15 cellular contexts compared by ENCODE assay signal in genomic region chr3:71689305-71689704, GRCh38. TPM values are rescaled to one million over a fixed set of nuclear protein-coding genes. Genes with fewer than 3 reads are reported as not detected.
DNase-seq lines count a peak whose midpoint lies in the region; ATAC-seq, FAIRE-seq and TF ChIP-seq lines count a peak whose summit lies in the region.
"Had no signal": no experiment of that assay in that cellular context is flagged by ENCODE, and none has a peak within 500 bp of the region (broad histone marks: within the 10 kb centered on the region; RNA-seq: fewer than 3 reads in every experiment).

No MANE protein-coding gene starts in this region.

- no peaks in the 10 kb centered on the region for H3K27me3 Mint-ChIP-seq in activated T-cell treated with anti-CD3 and anti-CD28 coated beads, Interleukin-2, amount 50 U/mL, for 24 hours
- no peaks in the 10 kb centered on the region for H3K27me3 Mint-ChIP-seq in stimulated activated naive B cell treated with anti-CD40 and anti-IgM and Interleukin-4, amounts not matched to agents 10 μg/mL and 1 μg/mL and 100 μg/mL, for 72 hours
- H3K27me3 Mint-ChIP-seq in T-helper 2 cell treated with Interferon-gamma antibody and Interleukin-4, amounts not matched to agents 5 μg/mL and 100 μg/mL, for 36 hours (ENCODE audit: low read depth), result no peaks in the 10 kb centered on the region
- H3K27me3 Mint-ChIP-seq: central memory CD8-positive, alpha-beta T cell had no signal

- peak; percentile 69 for FAIRE-seq in endothelial cell of umbilical vein (lab: Jason Lieb, UNC)

- CTCF ChIA-PET in endothelial cell of umbilical vein (lab: Charles Lee), result interaction anchor here (0.6 to 1.8 kb wide), 2 partner anchors 8 to 22 kb away, joined by 3 to 5 read pairs; no protein-coding TSS in a partner anchor

- no peaks in the 10 kb centered on the region for H4K20me1 ChIP-seq in endothelial cell of umbilical vein (replicated peaks; ENCODE audit: control insufficient read depth, extremely low read depth, insufficient read depth, low read length)

- H3K9me1 ChIP-seq in endothelial cell of umbilical vein (replicated peaks; ENCODE audit: control insufficient read depth, extremely low read depth, insufficient read depth, low read length), result no peaks in the 10 kb centered on the region

- H3K9me3 ChIP-seq in endothelial cell of umbilical vein (replicated peaks; ENCODE audit: control insufficient read depth, insufficient read depth, low read length) (no peaks in the 10 kb centered on the region), upper lobe of right lung (no peaks in the 10 kb centered on the region)
- H3K9me3 ChIP-seq: esophagus muscularis mucosa, ovary had no signal

- H3K9ac ChIP-seq in endothelial cell of umbilical vein (replicated peaks; ENCODE audit: extremely low read depth, insufficient read depth, low read length), result no peak overlapping the region

- peak overlapping the region; percentile 17 for H3K27ac Mint-ChIP-seq in activated T-cell treated with anti-CD3 and anti-CD28 coated beads, Interleukin-2, amount 50 U/mL, for 24 hours
- no peak overlapping the region for H3K27ac Mint-ChIP-seq in stimulated activated naive B cell treated with anti-CD40 and anti-IgM and Interleukin-4, amounts not matched to agents 10 μg/mL and 1 μg/mL and 100 μg/mL, for 72 hours
- no peak overlapping the region for H3K27ac Mint-ChIP-seq in T-helper 2 cell treated with Interferon-gamma antibody and Interleukin-4, amounts not matched to agents 5 μg/mL and 100 μg/mL, for 36 hours

- H3K4me1 ChIP-seq in endothelial cell of umbilical vein (ENCODE audit: control insufficient read depth, extremely low read depth, insufficient read depth, low read length) (peaks cover 11% of the 10 kb centered on the region), upper lobe of right lung (peaks cover 21% of the 10 kb centered on the region)

- dilution Hi-C loops in endothelial cell of umbilical vein (cut with MboI; ENCODE audit: extremely low pct_ligation_motif_present, low sequenced_read_pairs), result no loop called here

- POLR2A ChIA-PET in endothelial cell of umbilical vein (lab: Charles Lee), result no interaction called here

- peaks cover 30% of the 10 kb centered on the region for H3K4me1 Mint-ChIP-seq in activated T-cell treated with anti-CD3 and anti-CD28 coated beads, Interleukin-2, amount 50 U/mL, for 24 hours (ENCODE audit: low read depth)
- H3K4me1 Mint-ChIP-seq in stimulated activated naive B cell treated with anti-CD40 and anti-IgM and Interleukin-4, amounts not matched to agents 10 μg/mL and 1 μg/mL and 100 μg/mL, for 72 hours, result no peaks in the 10 kb centered on the region
- H3K4me1 Mint-ChIP-seq in T-helper 2 cell treated with Interferon-gamma antibody and Interleukin-4, amounts not matched to agents 5 μg/mL and 100 μg/mL, for 36 hours (ENCODE audit: low read depth), result peaks cover 32% of the 10 kb centered on the region
- H3K4me1 Mint-ChIP-seq: central memory CD8-positive, alpha-beta T cell had no signal

- TF ChIP-seq POLR2A in NB4 (IDR thresholded peaks at IDR 0.05; ENCODE audit: extremely low read depth, insufficient read length), result no peak
- TF ChIP-seq POLR2A in endothelial cell of umbilical vein (IDR thresholded peaks at IDR 0.05; ENCODE audit: low read depth, low read length), result no peak

- no peaks in the 10 kb centered on the region for H3K79me2 ChIP-seq in endothelial cell of umbilical vein (ENCODE audit: control insufficient read depth, insufficient read depth, low read length)

- H3K9me3 Mint-ChIP-seq in activated T-cell treated with anti-CD3 and anti-CD28 coated beads, Interleukin-2, amount 50 U/mL, for 24 hours, result no peaks in the 10 kb centered on the region
- peaks cover 0 to 2% of the 10 kb centered on the region in 2 donors for H3K9me3 Mint-ChIP-seq in stimulated activated naive B cell treated with anti-CD40 and anti-IgM and Interleukin-4, amounts not matched to agents 10 μg/mL and 1 μg/mL and 100 μg/mL, for 72 hours
- no peaks in the 10 kb centered on the region for H3K9me3 Mint-ChIP-seq in T-helper 2 cell treated with Interferon-gamma antibody and Interleukin-4, amounts not matched to agents 5 μg/mL and 100 μg/mL, for 36 hours
- H3K9me3 Mint-ChIP-seq: central memory CD8-positive, alpha-beta T cell had no signal

- intact Hi-C loops in endothelial cell of umbilical vein (cut with micrococcal nuclease), result no loop called here
- intact Hi-C loops in upper lobe of right lung (cut with DNase I), result no loop called here

- TF ChIP-seq CTCF in NB4 (IDR thresholded peaks at IDR 0.05; ENCODE audit: low read depth, low read length), result no peak
- TF ChIP-seq CTCF in endothelial cell of umbilical vein (IDR thresholded peaks at IDR 0.05; ENCODE audit: extremely low read depth in 1 of 2, insufficient read depth in 1 of 2, low read depth in 1 of 2, low read length in 2 of 2), result no peak
- no peak for TF ChIP-seq CTCF in upper lobe of right lung (IDR thresholded peaks at IDR 0.05)

- no peak for DNase-seq in activated T-cell treated with anti-CD3 and anti-CD28 coated beads, Interleukin-2, amount 50 U/mL, for 24 hours
- DNase-seq in activated T-cell treated with anti-CD3 and anti-CD28 coated beads, Interleukin-2, amount 50 U/mL, for 48 hours, result no peak
- DNase-seq in NB4 (ENCODE audit: low read depth), result peak; percentile 41
- DNase-seq in endothelial cell of umbilical vein (ENCODE audit: low read depth, low spot score), result no peak
- DNase-seq in stimulated activated naive B cell treated with anti-CD40 and anti-IgM and Interleukin-4, amounts not matched to agents 10 μg/mL and 1 μg/mL and 100 μg/mL, for 72 hours, result no peak
- no peak for DNase-seq in upper lobe of right lung
- no peak for DNase-seq in T-helper 2 cell treated with Interferon-gamma antibody and Interleukin-4, amounts not matched to agents 5 μg/mL and 100 μg/mL, for 36 hours (ENCODE audit: low spot score)
- DNase-seq: activated CD4-positive, alpha-beta T cell treated with anti-CD3 and anti-CD28 coated beads, Interleukin-2, amount 50 U/mL, for 1 hour; activated naive CD4-positive, alpha-beta T cell treated with Interleukin-2 at 50 U/mL for 16 hours; NCI-H2171; ovary had no signal

- H2AFZ ChIP-seq in endothelial cell of umbilical vein (ENCODE audit: low read depth, low read length), result no peak overlapping the region

- H3K36me3 ChIP-seq in endothelial cell of umbilical vein (ENCODE audit: control insufficient read depth in 2 of 2, extremely low read depth in 1 of 2, insufficient read depth in 2 of 2, low read length in 2 of 2) (no peaks in the 10 kb centered on the region), upper lobe of right lung (no peaks in the 10 kb centered on the region)
- H3K36me3 ChIP-seq: ovary had no signal

- H3K36me3 Mint-ChIP-seq in activated T-cell treated with anti-CD3 and anti-CD28 coated beads, Interleukin-2, amount 50 U/mL, for 24 hours (ENCODE audit: low read depth), result peaks cover 78% of the 10 kb centered on the region
- peaks cover 3 to 4% of the 10 kb centered on the region in 2 donors for H3K36me3 Mint-ChIP-seq in stimulated activated naive B cell treated with anti-CD40 and anti-IgM and Interleukin-4, amounts not matched to agents 10 μg/mL and 1 μg/mL and 100 μg/mL, for 72 hours
- peaks cover 62% of the 10 kb centered on the region for H3K36me3 Mint-ChIP-seq in T-helper 2 cell treated with Interferon-gamma antibody and Interleukin-4, amounts not matched to agents 5 μg/mL and 100 μg/mL, for 36 hours (ENCODE audit: low read depth)

- ATAC-seq in stimulated activated naive B cell treated with anti-CD40 and anti-IgM and Interleukin-4, amounts not matched to agents 10 μg/mL and 1 μg/mL and 100 μg/mL, for 72 hours (replicated peaks), result peak; percentile 49 to 70
- ATAC-seq in HG02759 (IDR thresholded peaks at IDR 0.05; ENCODE audit: unreplicated experiment), result no peak
- no peak for ATAC-seq in upper lobe of right lung

- no peak overlapping the region for H3K4me3 Mint-ChIP-seq in activated T-cell treated with anti-CD3 and anti-CD28 coated beads, Interleukin-2, amount 50 U/mL, for 24 hours
- no peak overlapping the region for H3K4me3 Mint-ChIP-seq in stimulated activated naive B cell treated with anti-CD40 and anti-IgM and Interleukin-4, amounts not matched to agents 10 μg/mL and 1 μg/mL and 100 μg/mL, for 72 hours
- H3K4me3 Mint-ChIP-seq in T-helper 2 cell treated with Interferon-gamma antibody and Interleukin-4, amounts not matched to agents 5 μg/mL and 100 μg/mL, for 36 hours, result no peak overlapping the region
- H3K4me3 Mint-ChIP-seq: central memory CD8-positive, alpha-beta T cell had no signal

- H3K4me2 ChIP-seq in endothelial cell of umbilical vein (ENCODE audit: insufficient read depth, low read length), result no peak overlapping the region

- H3K27me3 ChIP-seq in endothelial cell of umbilical vein (ENCODE audit: control insufficient read depth in 2 of 2, insufficient read depth in 2 of 2, low read length in 2 of 2) (peaks cover 0 to 2% of the 10 kb centered on the region in 2 experiments), upper lobe of right lung (no peaks in the 10 kb centered on the region)
- H3K27me3 ChIP-seq: esophagus muscularis mucosa, ovary had no signal

- no TSS peak for BruUV-seq in endothelial cell of umbilical vein (replicated peaks; lab: Mats Ljungman, UMichigan)

- H3K4me3 ChIP-seq in NB4 (ENCODE audit: low read depth, low read length) (no peak overlapping the region), endothelial cell of umbilical vein (replicated peaks in 1 of 3; ENCODE audit: insufficient read depth in 1 of 3, low read depth in 1 of 3, low read length in 3 of 3) (no peak overlapping the region), upper lobe of right lung (no peak overlapping the region)
- H3K4me3 ChIP-seq: ovary had no signal

- no peak overlapping the region for H3K27ac ChIP-seq in endothelial cell of umbilical vein (ENCODE audit: insufficient read depth, low read depth, low read length)
- H3K27ac ChIP-seq in upper lobe of right lung, result no peak overlapping the region

TF ChIP-seq in endothelial cell of umbilical vein, 7 proteins besides CTCF, POLR2A, EP300 and RAD21 (continues in another document):
- no peak for TF ChIP-seq MYC (IDR thresholded peaks at IDR 0.05; ENCODE audit: low read depth, low read length)
- no peak for TF ChIP-seq GATA2 (IDR thresholded peaks at IDR 0.05; ENCODE audit: insufficient read depth, insufficient read length, low read depth, low read length)
- TF ChIP-seq FOS (IDR thresholded peaks at IDR 0.05; ENCODE audit: borderline replicate concordance, insufficient read depth, low read length), result no peak
- TF ChIP-seq POLR2AphosphoS5 (IDR thresholded peaks at IDR 0.05; ENCODE audit: insufficient read depth, low read depth, low read length), result no peak
- TF ChIP-seq JUN (IDR thresholded peaks at IDR 0.05; ENCODE audit: borderline replicate concordance, insufficient read depth, insufficient read length, low read depth), result no peak

RNA-seq across cellular contexts. Expression of gene EIF4E3, which starts 35.9 kb away (rescaled TPM):
- 4.9 and 7.6 TPM in 2 replicates for total RNA-seq in endothelial cell of umbilical vein
- polyA plus RNA-seq in endothelial cell of umbilical vein, result 1.1 and 1.3 TPM in 2 replicates
- 2.0 and 2.1 TPM in 2 replicates for polyA plus RNA-seq in endothelial cell of umbilical vein (2011; cell fraction: cytosol; rRNA removed)
- polyA plus RNA-seq in endothelial cell of umbilical vein (2011; cell fraction: nucleus; rRNA removed), result 1.2 TPM in 2 replicates
- 3.0 and 5.6 TPM in 2 replicates for polyA plus RNA-seq in endothelial cell of umbilical vein (2012)
- 3.6 and 4.1 TPM in 2 replicates for polyA minus RNA-seq in endothelial cell of umbilical vein
- polyA minus RNA-seq in endothelial cell of umbilical vein (2011; cell fraction: cytosol; rRNA and poly(A)+ RNA removed), result 0.51 TPM
- polyA minus RNA-seq in endothelial cell of umbilical vein (2011; cell fraction: nucleus; rRNA and poly(A)+ RNA removed), result 1.3 and 1.8 TPM in 2 replicates
- 38.4 TPM for total RNA-seq in upper lobe of right lung
- total RNA-seq: OCI-LY7 had no signal

Comparison
In these comparisons a context has a peak if more than half of its experiments do, and no peak if none do; other contexts are left out.
1. ATAC-seq: peak in stimulated activated naive B cell treated with anti-CD40 and anti-IgM and Interleukin-4, amounts not matched to agents 10 μg/mL and 1 μg/mL and 100 μg/mL, for 72 hours (2 of 2); none in HG02759 (single experiment) and upper lobe of right lung (single experiment).